ENCODE assay signal across 12 cellular contexts in the genomic region with DNA sequence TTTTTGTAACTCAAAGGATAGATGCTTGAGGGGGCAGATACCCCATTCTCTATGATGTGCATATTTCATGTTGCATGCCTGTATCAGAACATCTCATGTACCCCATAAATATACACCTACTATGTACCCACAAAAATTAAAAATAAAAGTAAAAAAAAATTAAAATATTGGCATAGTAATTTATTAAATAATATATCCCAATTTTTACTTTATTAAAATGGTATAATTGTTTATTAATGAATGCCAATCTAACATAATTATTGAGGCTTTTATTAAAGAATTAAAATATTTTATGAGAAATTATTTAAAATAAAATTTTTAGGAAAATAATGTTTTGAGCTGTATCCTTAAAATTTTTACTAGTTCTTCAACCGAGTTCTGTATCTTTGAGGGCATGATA. TPM values are rescaled to one million over a fixed set of nuclear protein-coding genes. Genes with fewer than 3 reads are reported as not detected.
DNase-seq lines count a peak whose midpoint lies in the region; ATAC-seq, FAIRE-seq and TF ChIP-seq lines count a peak whose summit lies in the region.
"Had no signal": no experiment of that assay in that cellular context is flagged by ENCODE, and none has a peak within 500 bp of the region (broad histone marks: within the 10 kb centered on the region; RNA-seq: fewer than 3 reads in every experiment).

No MANE protein-coding gene starts in this region.

- H3K27ac ChIP-seq in K562 (ENCODE audit: extremely low read depth, low read depth, low read length) (peak overlapping the region; percentile 9; the same call in 1 of the 3 replicates), kidney (ENCODE audit: low read depth in 2 of 2, low read length in 2 of 2) (no peak overlapping the region)
- H3K27ac ChIP-seq: BLaER1 treated with 17β-estradiol and CSF1 and Interleukin-3, amounts not matched to agents 10 nM and 100 nM; GM23248 had no signal

- intact Hi-C loops in K562 (cut with micrococcal nuclease), result loop anchor here (1.0 to 5.0 kb wide), 5 partner anchors 71 to 357 kb away; no protein-coding TSS in a partner anchor
- intact Hi-C loops in kidney (cut with DNase I), result no loop called here

- H3K9ac ChIP-seq in K562 (ENCODE audit: insufficient read depth in 1 of 2, low read depth in 2 of 2, low read length in 2 of 2), result no peak overlapping the region
- H3K9ac ChIP-seq in kidney (ENCODE audit: low read length in 2 of 2), result no peak overlapping the region
- H3K9ac ChIP-seq: BLaER1 treated with 17β-estradiol and CSF1 and Interleukin-3, amounts not matched to agents 10 nM and 100 nM; GM23248 had no signal

- H3K4me3 ChIP-seq in K562, result no peak overlapping the region
- H3K4me3 ChIP-seq in kidney (ENCODE audit: low read length in 2 of 2), result no peak overlapping the region
- H3K4me3 ChIP-seq: BLaER1 treated with 17β-estradiol and CSF1 and Interleukin-3, amounts not matched to agents 10 nM and 100 nM; GM23248 had no signal

- CTCF ChIA-PET in K562 (lab: Yijun Ruan, JAX; ENCODE audit: low intra/inter-chr PET ratio), result interaction anchor here (0.7 to 8.0 kb wide), 9 partner anchors 17 to 974 kb away, joined by 3 to 188 read pairs (median 5); no protein-coding TSS in a partner anchor

- DNase-seq in RCC 7860 (ENCODE audit: low spot score) (no peak), K562 (ENCODE audit: extremely low read depth in 1 of 4, low spot score in 3 of 4) (no peak), kidney (no peak), C1 segment of cervical spinal cord (lab: John Stamatoyannopoulos, UW) (no peak), AG20443 (ENCODE audit: low spot score) (no peak)
- DNase-seq in stimulated activated CD4-positive, alpha-beta T cell treated with anti-CD3 and anti-CD28 coated beads, Interleukin-4, amount 100 ng/mL, for 24 hours, result no peak
- DNase-seq: H7 had no signal

- H3K4me1 ChIP-seq in K562 (replicated peaks in 1 of 2; ENCODE audit: control insufficient read depth in 2 of 2, insufficient read depth in 2 of 2, low read length in 2 of 2) (no peaks in the 10 kb centered on the region), kidney (ENCODE audit: control insufficient read depth in 1 of 2, insufficient read depth in 1 of 2, low read depth in 1 of 2, low read length in 2 of 2) (no peaks in the 10 kb centered on the region)

- H2AFZ ChIP-seq in K562 (ENCODE audit: low read depth, low read length), result no peak overlapping the region
- H2AFZ ChIP-seq: GM23248 had no signal

- no peak for TF ChIP-seq POLR2A in K562 (conservative IDR thresholded peaks at IDR 0.05)

- no peak for TF ChIP-seq RAD21 in K562 (CRISPR knock-in tag; conservative IDR thresholded peaks at IDR 0.05 in 1 of 2, IDR thresholded peaks at IDR 0.05 in 1 of 2)

- TF ChIP-seq CTCF in K562 (IDR thresholded peaks at IDR 0.05 in 2 of 3, conservative IDR thresholded peaks at IDR 0.05 in 1 of 3; ENCODE audit: insufficient read depth in 2 of 3, low read depth in 1 of 3, low read length in 3 of 3) (no peak), kidney (IDR thresholded peaks at IDR 0.05; ENCODE audit: borderline replicate concordance, extremely low read depth, insufficient read depth) (no peak)

- POLR2A ChIA-PET in K562 (lab: Yijun Ruan, JAX), result interaction anchor here (0.7 to 1.8 kb wide), 3 partner anchors 11 to 202 kb away, joined by 3 to 9 read pairs (median 7); partner anchors contain the start of gene HBP1

- H4K20me1 ChIP-seq in K562 (replicated peaks; ENCODE audit: control insufficient read depth, insufficient read depth, low read length), result 0 out of 2 replicates have a peak, but pooled peaks cover 3% of the 10 kb centered on the region
- H4K20me1 ChIP-seq: BLaER1 treated with 17β-estradiol and CSF1 and Interleukin-3, amounts not matched to agents 10 nM and 100 nM had no signal

- no peaks in the 10 kb centered on the region for H3K9me3 ChIP-seq in K562 (replicated peaks; ENCODE audit: control insufficient read depth, insufficient read depth, low read depth, low read length)
- no peaks in the 10 kb centered on the region for H3K9me3 ChIP-seq in kidney (ENCODE audit: control insufficient read depth in 1 of 2, low read length in 2 of 2)
- H3K9me3 ChIP-seq: BE2C; BLaER1 treated with 17β-estradiol and CSF1 and Interleukin-3, amounts not matched to agents 10 nM and 100 nM had no signal

- FAIRE-seq in RCC 7860 (lab: Jason Lieb, UNC), result peak; percentile 77
- no peak for FAIRE-seq in K562 (lab: Jason Lieb, UNC)
- peak; percentile 94 for FAIRE-seq in kidney (lab: Jason Lieb, UNC)
- FAIRE-seq: GM12892, H1 had no signal

- no peak overlapping the region for H3K4me2 ChIP-seq in K562 (ENCODE audit: insufficient read depth, low read length)
- H3K4me2 ChIP-seq: BLaER1 treated with 17β-estradiol and CSF1 and Interleukin-3, amounts not matched to agents 10 nM and 100 nM had no signal

- H3K36me3 ChIP-seq in K562 (ENCODE audit: control insufficient read depth, insufficient read depth, low read length) (peaks cover 85% of the 10 kb centered on the region), kidney (ENCODE audit: control insufficient read depth in 1 of 2, insufficient read depth in 2 of 2, low read length in 2 of 2) (no peaks in the 10 kb centered on the region)
- H3K36me3 ChIP-seq: BE2C; BLaER1 treated with 17β-estradiol and CSF1 and Interleukin-3, amounts not matched to agents 10 nM and 100 nM had no signal

- BruUV-seq in K562 (replicated peaks; lab: Mats Ljungman, UMichigan), result no TSS peak

- no peaks in the 10 kb centered on the region for H3K27me3 ChIP-seq in K562 (ENCODE audit: control insufficient read depth in 2 of 2, insufficient read depth in 2 of 2, low read length in 2 of 2)
- H3K27me3 ChIP-seq: BE2C; BLaER1 treated with 17β-estradiol and CSF1 and Interleukin-3, amounts not matched to agents 10 nM and 100 nM had no signal

- H3K79me2 ChIP-seq in K562 (ENCODE audit: control insufficient read depth, insufficient read depth, low read length), result peaks cover 5% of the 10 kb centered on the region; the same call in 2 of the 3 replicates

- 80% methylated on average over 1 of the region's 1 CpG for WGBS in K562 (ENCODE audit: insufficient coverage, low coverage, missing lambda C conversion rate)

- ATAC-seq in K562, result no peak

- no peaks in the 10 kb centered on the region for H3K9me1 ChIP-seq in K562 (ENCODE audit: control insufficient read depth, insufficient read depth, low read length)

- no peak for TF ChIP-seq EP300 in K562 (IDR thresholded peaks at IDR 0.05; ENCODE audit: low read length)

- in situ Hi-C loops in K562 (cut with MboI), result loop anchor here (5.0 kb wide), 3 partner anchors 103 to 358 kb away; no protein-coding TSS in a partner anchor

TF ChIP-seq in K562, 482 proteins besides CTCF, POLR2A, EP300 and RAD21:
- TF ChIP-seq ZNF507 (tag; conservative IDR thresholded peaks at IDR 0.05) (peak; percentile 19; the same call in 1 of the 2 replicates), GTF2E2 (tag; IDR thresholded peaks at IDR 0.05) (peak; percentile 82; the same call in 1 of the 2 replicates), HDAC1 (IDR thresholded peaks at IDR 0.05) (no peak)
- TF ChIP-seq, protein P1, sequence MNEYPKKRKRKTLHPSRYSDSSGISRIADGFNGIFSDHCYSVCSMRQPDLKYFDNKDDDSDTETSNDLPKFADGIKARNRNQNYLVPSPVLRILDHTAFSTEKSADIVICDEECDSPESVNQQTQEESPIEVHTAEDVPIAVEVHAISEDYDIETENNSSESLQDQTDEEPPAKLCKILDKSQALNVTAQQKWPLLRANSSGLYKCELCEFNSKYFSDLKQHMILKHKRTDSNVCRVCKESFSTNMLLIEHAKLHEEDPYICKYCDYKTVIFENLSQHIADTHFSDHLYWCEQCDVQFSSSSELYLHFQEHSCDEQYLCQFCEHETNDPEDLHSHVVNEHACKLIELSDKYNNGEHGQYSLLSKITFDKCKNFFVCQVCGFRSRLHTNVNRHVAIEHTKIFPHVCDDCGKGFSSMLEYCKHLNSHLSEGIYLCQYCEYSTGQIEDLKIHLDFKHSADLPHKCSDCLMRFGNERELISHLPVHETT (CRISPR knock-in tag; conservative IDR thresholded peaks at IDR 0.05 in 1 of 2, IDR thresholded peaks at IDR 0.05 in 1 of 2), result 0 out of 4 replicates have a peak, but pooled peaks of 1 of the 2 experiments have one; percentile 6

RNA-seq across cellular contexts. Expression of gene HBP1, which starts 18.9 kb away (rescaled TPM):
- total RNA-seq in K562 (2011; cell fraction: chromatin; rRNA removed; ENCODE audit: low replicate concordance), result 92.0 and 187 TPM in 2 replicates
- total RNA-seq in K562 (2011; cell fraction: nucleolus; rRNA removed), result 33.9 and 45.5 TPM in 2 replicates
- total RNA-seq in K562 (2011; cell fraction: nucleoplasm; rRNA removed), result 81.3 and 111 TPM in 2 replicates
- total RNA-seq in K562 (2014; rRNA removed) (21.2 and 22.6 TPM in 2 replicates), K562 (2014; rRNA removed; fragmentation: Illumina TruSeq; extraction: Trizol) (31.5 and 41.4 TPM in 2 replicates), K562 (2015; rRNA removed; fragmentation: Illumina TruSeq; extraction: Trizol) (16.2 and 18.7 TPM in 2 replicates), K562 (2021) (22.9 and 27.0 TPM in 2 replicates), kidney (64.4 TPM)
- polyA plus RNA-seq in K562 (2011; rRNA removed) (43.4 and 59.9 TPM in 2 replicates), K562 (2014; fragmentation: Illumina TruSeq; extraction: Trizol) (24.1 and 30.7 TPM in 2 replicates), K562 (2014; fragmentation: Nextera tagmentation; extraction: Ambion mirVana) (10 to 100 TPM; 37.9 to 44.9 TPM), K562 (2014; rRNA removed) (16.5 and 20.3 TPM in 2 replicates), kidney (ENCODE audit: insufficient read depth, low read depth, low replicate concordance) (29.3 TPM)
- 17.5 and 26.0 TPM in 2 replicates for polyA plus RNA-seq in K562 (2011; cell fraction: cytosol; rRNA removed)
- polyA plus RNA-seq in K562 (2011; cell fraction: nucleus; rRNA removed), result 35.1 and 41.0 TPM in 2 replicates
- polyA plus RNA-seq in K562 (2012), result 35.6 and 44.8 TPM in 2 replicates
- polyA minus RNA-seq in K562 (2011; rRNA and poly(A)+ RNA removed), result 90.1 and 96.8 TPM in 2 replicates
- 16.4 and 22.4 TPM in 2 replicates for polyA minus RNA-seq in K562 (2011; cell fraction: cytosol; rRNA and poly(A)+ RNA removed)
- 35.4 and 48.2 TPM in 2 replicates for polyA minus RNA-seq in K562 (2011; cell fraction: nucleus; rRNA and poly(A)+ RNA removed)
